ENCODE assay signal across 25 cellular contexts in the genomic region with DNA sequence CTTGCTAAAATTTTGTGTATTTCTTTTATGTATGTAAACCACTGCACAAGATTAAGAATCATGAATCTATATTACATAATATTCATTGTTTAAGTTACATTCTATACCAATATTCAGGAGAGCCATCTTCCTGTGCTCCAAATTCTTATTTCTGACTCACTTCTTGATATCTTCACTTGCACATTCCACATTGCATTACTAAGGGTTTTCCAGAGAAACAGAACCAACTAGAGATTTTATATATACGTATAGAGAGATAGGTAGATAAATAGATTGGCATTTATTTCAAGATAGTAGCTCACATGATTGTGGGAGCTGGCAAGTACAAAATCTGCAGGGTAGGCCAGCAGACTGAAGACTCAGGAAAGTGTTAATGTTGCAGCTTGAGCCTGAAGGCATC.
"Had no signal": no experiment of that assay in that cellular context is flagged by ENCODE, and none has a peak within 500 bp of the region (broad histone marks: within the 10 kb centered on the region; RNA-seq: fewer than 3 reads in every experiment).

No MANE protein-coding gene starts in this region.

- H3K4me3 Mint-ChIP-seq: memory B cell; mesothelial cell of epicardium; natural killer cell; neural crest cell; stimulated activated memory B cell treated with anti-CD40 and anti-IgM and Interleukin-4, amounts not matched to agents 10 μg/mL and 1 μg/mL and 100 μg/mL, for 72 hours; stimulated activated naive CD8-positive, alpha-beta T cell treated with anti-CD3 and anti-CD28 coated beads, Interleukin-15, Interleukin-2, amounts not matched to agents 100 ng/mL and 50 ng/mL, for 24 hours had no signal

- DNase-seq: dorsolateral prefrontal cortex; effector CD8-positive, alpha-beta T cell; foreskin fibroblast; glutamatergic neuron; left cardiac atrium; left ventricle myocardium inferior; lower lobe of right lung; natural killer cell; posterior cingulate gyrus; spleen; stimulated activated CD4-positive, alpha-beta T cell treated with anti-CD3 and anti-CD28 coated beads, Interleukin-15, amount 100 ng/mL, for 24 hours; stimulated activated CD4-positive, alpha-beta T cell treated with anti-CD3 and anti-CD28 coated beads, Interleukin-1b, Interleukin-23, amount 100 ng/mL, for 48 hours; stimulated activated CD4-positive, alpha-beta T cell treated with anti-CD3 and anti-CD28 coated beads, Interleukin-4, amount 100 ng/mL, for 24 hours; tibial artery; upper lobe of right lung had no signal

- H3K27ac ChIP-seq: dorsolateral prefrontal cortex, esophagus muscularis mucosa, gastroesophageal sphincter, left ventricle myocardium inferior, lower lobe of right lung, spleen, tibial artery, upper lobe of right lung, vagina had no signal

- H3K27ac Mint-ChIP-seq: memory B cell; mesothelial cell of epicardium; natural killer cell; stimulated activated memory B cell treated with anti-CD40 and anti-IgM and Interleukin-4, amounts not matched to agents 10 μg/mL and 1 μg/mL and 100 μg/mL, for 72 hours; stimulated activated naive CD8-positive, alpha-beta T cell treated with anti-CD3 and anti-CD28 coated beads, Interleukin-15, Interleukin-2, amounts not matched to agents 100 ng/mL and 50 ng/mL, for 24 hours had no signal

- H3K9me3 Mint-ChIP-seq: memory B cell; mesothelial cell of epicardium; neural crest cell; stimulated activated memory B cell treated with anti-CD40 and anti-IgM and Interleukin-4, amounts not matched to agents 10 μg/mL and 1 μg/mL and 100 μg/mL, for 72 hours; stimulated activated naive CD8-positive, alpha-beta T cell treated with anti-CD3 and anti-CD28 coated beads, Interleukin-15, Interleukin-2, amounts not matched to agents 100 ng/mL and 50 ng/mL, for 24 hours had no signal

- FAIRE-seq: keratinocyte had no signal

- H3K4me1 ChIP-seq: esophagus muscularis mucosa, gastroesophageal sphincter, lower lobe of right lung, tibial artery, upper lobe of right lung, vagina had no signal

- H3K4me1 Mint-ChIP-seq: memory B cell; stimulated activated memory B cell treated with anti-CD40 and anti-IgM and Interleukin-4, amounts not matched to agents 10 μg/mL and 1 μg/mL and 100 μg/mL, for 72 hours had no signal

- H3K27me3 ChIP-seq: dorsolateral prefrontal cortex, esophagus muscularis mucosa, gastroesophageal sphincter, tibial artery, vagina had no signal

- ATAC-seq: gastroesophageal sphincter; left cardiac atrium; lower lobe of right lung; natural killer cell; sciatic nerve; stimulated activated memory B cell treated with anti-CD40 and anti-IgM and Interleukin-4, amounts not matched to agents 10 μg/mL and 1 μg/mL and 100 μg/mL, for 72 hours; upper lobe of right lung had no signal

- H3K9me3 ChIP-seq: esophagus muscularis mucosa, gastroesophageal sphincter, lower lobe of right lung, spleen, tibial artery, upper lobe of right lung, vagina had no signal

- H3K4me3 ChIP-seq: dorsolateral prefrontal cortex, esophagus muscularis mucosa, gastroesophageal sphincter, left ventricle myocardium inferior, lower lobe of right lung, spleen, tibial artery, upper lobe of right lung, vagina had no signal

- H3K36me3 Mint-ChIP-seq: memory B cell; natural killer cell; stimulated activated memory B cell treated with anti-CD40 and anti-IgM and Interleukin-4, amounts not matched to agents 10 μg/mL and 1 μg/mL and 100 μg/mL, for 72 hours had no signal

- H3K36me3 ChIP-seq: esophagus muscularis mucosa, gastroesophageal sphincter, left ventricle myocardium inferior, lower lobe of right lung, spleen, upper lobe of right lung, vagina had no signal
